Comparison of ENCODE assay signal across 1 cellular context in the genomic region with DNA sequence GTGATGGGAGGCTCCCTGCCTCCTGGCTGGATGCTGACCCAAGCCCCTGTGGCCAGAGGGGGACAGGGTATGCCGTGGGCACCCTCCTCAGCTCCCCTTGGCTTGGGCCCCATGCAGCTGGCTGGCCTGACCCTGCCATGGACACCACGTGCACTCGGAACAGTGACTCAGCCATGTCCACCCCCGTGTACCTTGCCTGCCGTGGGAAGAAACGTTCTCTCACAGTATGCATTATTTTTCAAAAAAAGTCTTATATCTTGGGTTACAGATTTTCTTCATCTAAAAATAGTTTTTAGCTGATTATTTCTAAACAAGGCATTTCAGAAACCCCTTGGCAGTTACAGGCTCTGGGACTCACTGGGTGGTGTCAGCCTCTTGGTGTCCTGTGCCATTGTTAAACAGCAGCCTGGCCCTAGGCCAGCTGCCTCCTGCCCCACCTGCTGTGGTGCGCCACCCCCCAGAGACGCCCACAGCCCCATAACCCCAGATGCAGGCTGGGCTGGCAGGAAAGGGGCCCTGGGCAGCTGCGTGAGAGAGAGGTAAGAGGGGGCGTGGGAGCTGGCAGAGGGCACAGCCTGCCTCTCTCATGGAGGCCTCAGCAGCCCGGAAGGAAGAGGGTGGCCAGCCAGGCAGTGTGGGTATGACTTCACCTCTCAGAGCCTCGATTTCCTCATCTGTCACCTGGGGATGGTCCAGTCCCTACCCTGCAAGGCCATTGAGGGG.
TF ChIP-seq lines count a peak whose summit lies in the region.

No MANE protein-coding gene starts in this region.

TF ChIP-seq in WTC11, 78 proteins besides CTCF, POLR2A, EP300 and RAD21 (continued from another document):
- TF ChIP-seq, protein P1, sequence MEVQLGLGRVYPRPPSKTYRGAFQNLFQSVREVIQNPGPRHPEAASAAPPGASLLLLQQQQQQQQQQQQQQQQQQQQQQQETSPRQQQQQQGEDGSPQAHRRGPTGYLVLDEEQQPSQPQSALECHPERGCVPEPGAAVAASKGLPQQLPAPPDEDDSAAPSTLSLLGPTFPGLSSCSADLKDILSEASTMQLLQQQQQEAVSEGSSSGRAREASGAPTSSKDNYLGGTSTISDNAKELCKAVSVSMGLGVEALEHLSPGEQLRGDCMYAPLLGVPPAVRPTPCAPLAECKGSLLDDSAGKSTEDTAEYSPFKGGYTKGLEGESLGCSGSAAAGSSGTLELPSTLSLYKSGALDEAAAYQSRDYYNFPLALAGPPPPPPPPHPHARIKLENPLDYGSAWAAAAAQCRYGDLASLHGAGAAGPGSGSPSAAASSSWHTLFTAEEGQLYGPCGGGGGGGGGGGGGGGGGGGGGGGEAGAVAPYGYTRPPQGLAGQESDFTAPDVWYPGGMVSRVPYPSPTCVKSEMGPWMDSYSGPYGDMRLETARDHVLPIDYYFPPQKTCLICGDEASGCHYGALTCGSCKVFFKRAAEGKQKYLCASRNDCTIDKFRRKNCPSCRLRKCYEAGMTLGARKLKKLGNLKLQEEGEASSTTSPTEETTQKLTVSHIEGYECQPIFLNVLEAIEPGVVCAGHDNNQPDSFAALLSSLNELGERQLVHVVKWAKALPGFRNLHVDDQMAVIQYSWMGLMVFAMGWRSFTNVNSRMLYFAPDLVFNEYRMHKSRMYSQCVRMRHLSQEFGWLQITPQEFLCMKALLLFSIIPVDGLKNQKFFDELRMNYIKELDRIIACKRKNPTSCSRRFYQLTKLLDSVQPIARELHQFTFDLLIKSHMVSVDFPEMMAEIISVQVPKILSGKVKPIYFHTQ (CRISPR knock-in tag; IDR thresholded peaks at IDR 0.05) = no peak
- TF ChIP-seq ZNF423 (CRISPR knock-in tag; IDR thresholded peaks at IDR 0.05) (no peak), NFE2L1 (CRISPR knock-in tag; IDR thresholded peaks at IDR 0.05) (no peak), FOXP4 (CRISPR knock-in tag; IDR thresholded peaks at IDR 0.05) (no peak), STAT6 (CRISPR knock-in tag; conservative IDR thresholded peaks at IDR 0.05; ENCODE audit: low read depth) (no peak)
- TF ChIP-seq, protein P2, sequence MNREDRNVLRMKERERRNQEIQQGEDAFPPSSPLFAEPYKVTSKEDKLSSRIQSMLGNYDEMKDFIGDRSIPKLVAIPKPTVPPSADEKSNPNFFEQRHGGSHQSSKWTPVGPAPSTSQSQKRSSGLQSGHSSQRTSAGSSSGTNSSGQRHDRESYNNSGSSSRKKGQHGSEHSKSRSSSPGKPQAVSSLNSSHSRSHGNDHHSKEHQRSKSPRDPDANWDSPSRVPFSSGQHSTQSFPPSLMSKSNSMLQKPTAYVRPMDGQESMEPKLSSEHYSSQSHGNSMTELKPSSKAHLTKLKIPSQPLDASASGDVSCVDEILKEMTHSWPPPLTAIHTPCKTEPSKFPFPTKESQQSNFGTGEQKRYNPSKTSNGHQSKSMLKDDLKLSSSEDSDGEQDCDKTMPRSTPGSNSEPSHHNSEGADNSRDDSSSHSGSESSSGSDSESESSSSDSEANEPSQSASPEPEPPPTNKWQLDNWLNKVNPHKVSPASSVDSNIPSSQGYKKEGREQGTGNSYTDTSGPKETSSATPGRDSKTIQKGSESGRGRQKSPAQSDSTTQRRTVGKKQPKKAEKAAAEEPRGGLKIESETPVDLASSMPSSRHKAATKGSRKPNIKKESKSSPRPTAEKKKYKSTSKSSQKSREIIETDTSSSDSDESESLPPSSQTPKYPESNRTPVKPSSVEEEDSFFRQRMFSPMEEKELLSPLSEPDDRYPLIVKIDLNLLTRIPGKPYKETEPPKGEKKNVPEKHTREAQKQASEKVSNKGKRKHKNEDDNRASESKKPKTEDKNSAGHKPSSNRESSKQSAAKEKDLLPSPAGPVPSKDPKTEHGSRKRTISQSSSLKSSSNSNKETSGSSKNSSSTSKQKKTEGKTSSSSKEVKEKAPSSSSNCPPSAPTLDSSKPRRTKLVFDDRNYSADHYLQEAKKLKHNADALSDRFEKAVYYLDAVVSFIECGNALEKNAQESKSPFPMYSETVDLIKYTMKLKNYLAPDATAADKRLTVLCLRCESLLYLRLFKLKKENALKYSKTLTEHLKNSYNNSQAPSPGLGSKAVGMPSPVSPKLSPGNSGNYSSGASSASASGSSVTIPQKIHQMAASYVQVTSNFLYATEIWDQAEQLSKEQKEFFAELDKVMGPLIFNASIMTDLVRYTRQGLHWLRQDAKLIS (CRISPR knock-in tag; IDR thresholded peaks at IDR 0.05; ENCODE audit: borderline replicate concordance) = no peak
